8 cellular contexts compared by ENCODE assay signal in the genomic region with DNA sequence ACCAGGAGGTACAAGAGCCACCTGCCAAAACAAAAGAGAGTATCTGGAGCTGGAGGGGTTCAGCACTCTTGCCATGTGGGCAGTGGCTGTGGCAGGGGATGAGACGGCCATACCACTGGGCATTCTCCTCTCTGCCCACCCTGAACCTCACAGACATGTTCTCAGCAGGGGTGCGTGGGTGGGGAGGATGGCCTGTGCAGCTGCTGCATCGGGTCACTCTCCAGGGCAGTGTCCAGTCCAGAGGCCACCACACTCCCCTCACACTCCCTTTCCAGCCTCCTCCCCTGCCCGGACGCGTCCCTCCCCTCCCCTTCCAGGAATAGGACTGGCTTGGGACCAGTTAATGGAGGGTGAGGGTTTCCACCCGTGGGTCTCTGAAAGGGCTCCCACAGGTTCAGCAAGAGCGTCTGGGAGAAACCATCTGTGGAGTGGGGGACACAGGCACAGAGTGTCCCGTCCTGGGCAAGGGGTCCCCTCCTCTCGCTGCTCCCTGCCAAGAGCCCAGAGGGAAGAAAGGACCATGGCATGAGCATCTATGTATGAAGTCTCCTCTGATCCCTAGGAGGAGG. TPM values are rescaled to one million over a fixed set of nuclear protein-coding genes. Genes with fewer than 3 reads are reported as not detected.
DNase-seq lines count a peak whose midpoint lies in the region; ATAC-seq and TF ChIP-seq lines count a peak whose summit lies in the region.

No MANE protein-coding gene starts in this region.

- no peaks in the 10 kb centered on the region for H3K27me3 ChIP-seq in heart right ventricle

- intact Hi-C loops in activated B cell treated with CpG ODN at 0.5 μM for 24 hours (cut with micrococcal nuclease) (loop anchor here (1.0 kb wide), 6 partner anchors 17 to 222 kb away; partner anchors contain the start of genes C12orf57 and LPCAT3), heart right ventricle (cut with DNase I) (loop anchor here in 8 of 10 donors (1.0 to 10.0 kb wide), 9 partner anchors 23 to 169 kb away; partner anchors contain the start of genes C1S (in 8 of the 8), C12orf57 (in 3 of the 8) and RNU7-1 (in 3 of the 8)), sciatic nerve (cut with DNase I) (no loop called here)

- POLR2A ChIA-PET in activated B cell treated with CpG ODN at 0.5 μM for 24 hours (lab: Charles Lee), result interaction anchor here (0.7 to 1.2 kb wide), 2 partner anchors 16 to 403 kb away, joined by 3 read pairs; partner anchors contain the start of gene ZNF384

- peaks cover 8% of the 10 kb centered on the region for H3K4me1 Mint-ChIP-seq in activated B cell treated with CpG ODN at 0.5 μM for 24 hours

- H3K9me3 Mint-ChIP-seq in activated B cell treated with CpG ODN at 0.5 μM for 24 hours, result no peaks in the 10 kb centered on the region

- no peaks in the 10 kb centered on the region for H3K36me3 Mint-ChIP-seq in activated B cell treated with CpG ODN at 0.5 μM for 24 hours (ENCODE audit: low read depth)

- H3K4me1 ChIP-seq in heart right ventricle, result peaks cover 0 to 26% (median 16%) of the 10 kb centered on the region in 9 donors

- ATAC-seq in activated B cell treated with CpG ODN at 0.5 μM for 24 hours (ENCODE audit: low read depth) (no peak), heart right ventricle (peak; percentile 42 to 83 (median 76)), sciatic nerve (peak; percentile 78), GM18907 (IDR thresholded peaks at IDR 0.05; ENCODE audit: unreplicated experiment) (no peak)

- no peak for TF ChIP-seq CTCF in activated B cell treated with CpG ODN at 0.5 μM for 24 hours (IDR thresholded peaks at IDR 0.05)
- no peak for TF ChIP-seq CTCF in heart right ventricle (IDR thresholded peaks at IDR 0.05)

- H3K27ac ChIP-seq in heart right ventricle, result peak overlapping the region; percentile 46 to 84 (median 79)

- peak overlapping the region; percentile 87 for H3K4me3 Mint-ChIP-seq in activated B cell treated with CpG ODN at 0.5 μM for 24 hours

- no peaks in the 10 kb centered on the region for H3K9me3 ChIP-seq in heart right ventricle

- DNase-seq in EL, result peak; percentile 24
- DNase-seq in activated B cell treated with CpG ODN at 0.5 μM for 24 hours, result no peak
- DNase-seq in heart right ventricle, result peak; percentile 50 to 51
- DNase-seq in sciatic nerve (ENCODE audit: low spot score), result peak; percentile 74
- no peak for DNase-seq in NOMO-1 treated with dmso at 0.1 percent for 144 hours (lab: John Stamatoyannopoulos, UW; ENCODE audit: unreplicated experiment)
- no peak for DNase-seq in OCI-M2 (lab: John Stamatoyannopoulos, UW; ENCODE audit: unreplicated experiment)
- no peak for DNase-seq in NCI-H187 (lab: John Stamatoyannopoulos, UW)

- no peak overlapping the region for H3K27ac Mint-ChIP-seq in activated B cell treated with CpG ODN at 0.5 μM for 24 hours

- CTCF ChIA-PET in activated B cell treated with CpG ODN at 0.5 μM for 24 hours (lab: Charles Lee), result interaction anchor here (0.8 to 1.5 kb wide), 4 partner anchors 21 to 223 kb away, joined by 3 to 9 read pairs (median 3); no protein-coding TSS in a partner anchor

- H3K4me3 ChIP-seq in heart right ventricle, result peak overlapping the region; percentile 9 to 67 (median 58)

- WGBS in heart right ventricle, 2 donors, result 31 to 40% methylated on average over 10 of the region's 10 CpGs

- H3K27me3 Mint-ChIP-seq in activated B cell treated with CpG ODN at 0.5 μM for 24 hours, result no peaks in the 10 kb centered on the region

- H3K36me3 ChIP-seq in heart right ventricle, result peaks cover 0 to 37% (median 0%) of the 10 kb centered on the region in 9 donors

RNA-seq across cellular contexts. Expression of gene C1R, which starts 0.5 kb away (rescaled TPM):
- total RNA-seq in activated B cell treated with CpG ODN at 0.5 μM for 24 hours, result 0.54 and 0.78 TPM in 2 replicates
- total RNA-seq in heart right ventricle, result 100 to 1,000 TPM in 4 of 10 donors, 10 to 100 TPM in 6; 19.9 to 238 (median 59.0) TPM
- 100 to 1,000 TPM in 1 of 2 donors, 10 to 100 TPM in 1; 73.0 to 209 TPM for polyA plus RNA-seq in heart right ventricle
- total RNA-seq in sciatic nerve, result 628 TPM

RNA-seq across cellular contexts. Expression of gene C1RL, which starts 17.3 kb away (rescaled TPM):
- 13.5 and 19.2 TPM in 2 replicates for total RNA-seq in activated B cell treated with CpG ODN at 0.5 μM for 24 hours
- total RNA-seq in heart right ventricle, result 10 to 100 TPM in 3 of 10 donors, 1 to 10 TPM in 7; 4.5 to 24.9 (median 7.5) TPM
- 10 to 100 TPM in 1 of 2 donors, 1 to 10 TPM in 1; 8.3 to 22.3 TPM for polyA plus RNA-seq in heart right ventricle
- 117 TPM for total RNA-seq in sciatic nerve

RNA-seq across cellular contexts. Expression of gene C1S, which starts 31.2 kb away (rescaled TPM):
- 0.71 and 1.6 TPM in 2 replicates for total RNA-seq in activated B cell treated with CpG ODN at 0.5 μM for 24 hours
- total RNA-seq in heart right ventricle, result 100 to 1,000 TPM in 3 of 10 donors, 10 to 100 TPM in 7; 25.1 to 151 (median 51.6) TPM
- 10 to 100 TPM; 53.4 to 64.9 TPM for polyA plus RNA-seq in heart right ventricle
- 662 TPM for total RNA-seq in sciatic nerve

RNA-seq across cellular contexts. Expression of gene RBP5, which starts 36.9 kb away (rescaled TPM):
- total RNA-seq in activated B cell treated with CpG ODN at 0.5 μM for 24 hours, result 0.44 TPM in 1 of 2 replicates, not detected in the other
- total RNA-seq in heart right ventricle, result 1 to 10 TPM in 1 of 10 donors, under 1 TPM in 3, not detected in 6; 0.34 to 3.2 (median 0.56) TPM
- polyA plus RNA-seq in heart right ventricle, result 1 to 10 TPM in 1 of 2 donors, under 1 TPM in 1; 0.66 to 1.8 TPM
- 4.5 TPM for total RNA-seq in sciatic nerve

RNA-seq across cellular contexts. Expression of gene CLSTN3, which starts 38.4 kb away (rescaled TPM):
- total RNA-seq in activated B cell treated with CpG ODN at 0.5 μM for 24 hours, result 14.1 and 14.8 TPM in 2 replicates
- 10 to 100 TPM in 2 of 10 donors, 1 to 10 TPM in 8; 3.7 to 16.8 (median 6.0) TPM for total RNA-seq in heart right ventricle
- 1 to 10 TPM; 3.9 to 6.8 TPM for polyA plus RNA-seq in heart right ventricle
- 43.8 TPM for total RNA-seq in sciatic nerve

Comparison
In these comparisons a context has a peak if more than half of its experiments do, and no peak if none do; other contexts are left out.
1. DNase-seq: peak in EL (single experiment), heart right ventricle (2 of 2) and sciatic nerve (single experiment); none in activated B cell treated with CpG ODN at 0.5 μM for 24 hours (single experiment), NOMO-1 treated with dmso at 0.1 percent for 144 hours (single experiment), OCI-M2 (single experiment) and NCI-H187 (0 of 2).
2. ATAC-seq: peak in heart right ventricle (8 of 8) and sciatic nerve (single experiment); none in activated B cell treated with CpG ODN at 0.5 μM for 24 hours (single experiment) and GM18907 (single experiment).
3. RNA of gene C1R, which starts 0.5 kb away (total RNA-seq): 628 TPM in sciatic nerve (single experiment) and 19.9 to 238 TPM in heart right ventricle; 0.54 to 0.78 TPM in activated B cell treated with CpG ODN at 0.5 μM for 24 hours; every median in the first group is over 10 times any median in the second.
4. RNA of gene C1S, which starts 31.2 kb away (total RNA-seq): 662 TPM in sciatic nerve (single experiment) and 25.1 to 151 TPM in heart right ventricle; 0.71 to 1.6 TPM in activated B cell treated with CpG ODN at 0.5 μM for 24 hours; every median in the first group is over 10 times any median in the second.